ENCODE assay signal across 10 cellular contexts in the genomic region with DNA sequence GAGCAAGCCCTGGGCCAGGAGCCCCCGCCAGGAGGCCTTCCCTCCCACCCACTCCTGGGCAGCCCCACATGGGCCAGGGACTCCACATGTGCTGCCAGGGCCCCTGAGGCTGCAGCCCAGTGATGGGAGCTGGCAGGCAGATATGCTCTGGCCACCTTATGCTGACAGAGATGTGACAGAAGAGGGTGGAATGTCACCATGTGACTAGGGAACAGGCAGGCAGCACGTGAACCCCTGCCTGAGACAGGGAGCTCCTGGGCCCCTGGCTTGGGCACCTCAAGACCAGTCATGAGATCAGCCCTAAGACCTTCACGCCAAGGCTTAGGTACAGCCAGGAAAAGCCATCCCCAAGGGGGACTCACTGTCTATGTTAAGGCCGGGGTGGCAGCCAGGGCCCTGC. TPM values are rescaled to one million over a fixed set of nuclear protein-coding genes. Genes with fewer than 3 reads are reported as not detected.
"Had no signal": no experiment of that assay in that cellular context is flagged by ENCODE, and none has a peak within 500 bp of the region (broad histone marks: within the 10 kb centered on the region; RNA-seq: fewer than 3 reads in every experiment).

No MANE protein-coding gene starts in this region.

- DNase-seq: GM23248, GOT3, H7, HFFc6 had no signal

- H3K9me3 ChIP-seq: HAP-1 had no signal

- H3K36me3 ChIP-seq: HAP-1 had no signal

- H3K4me1 ChIP-seq: HAP-1 had no signal

- H3K4me3 ChIP-seq: GM23248, HAP-1 had no signal

- ATAC-seq: HCT116, HepG2 had no signal

- H3K27ac ChIP-seq: GM23248, HL-60 had no signal

RNA-seq across cellular contexts. Expression of a gene that starts 9.1 kb away (rescaled TPM):
- total RNA-seq: GM23248, H4, HFFc6 had no signal
- polyA plus RNA-seq: GM23248, IgD-negative memory B cell had no signal

RNA-seq across cellular contexts. Expression of a gene that starts 20.9 kb away (rescaled TPM):
- polyA plus RNA-seq: HepG2 had no signal
